10 cellular contexts compared by ENCODE assay signal in the genomic region with DNA sequence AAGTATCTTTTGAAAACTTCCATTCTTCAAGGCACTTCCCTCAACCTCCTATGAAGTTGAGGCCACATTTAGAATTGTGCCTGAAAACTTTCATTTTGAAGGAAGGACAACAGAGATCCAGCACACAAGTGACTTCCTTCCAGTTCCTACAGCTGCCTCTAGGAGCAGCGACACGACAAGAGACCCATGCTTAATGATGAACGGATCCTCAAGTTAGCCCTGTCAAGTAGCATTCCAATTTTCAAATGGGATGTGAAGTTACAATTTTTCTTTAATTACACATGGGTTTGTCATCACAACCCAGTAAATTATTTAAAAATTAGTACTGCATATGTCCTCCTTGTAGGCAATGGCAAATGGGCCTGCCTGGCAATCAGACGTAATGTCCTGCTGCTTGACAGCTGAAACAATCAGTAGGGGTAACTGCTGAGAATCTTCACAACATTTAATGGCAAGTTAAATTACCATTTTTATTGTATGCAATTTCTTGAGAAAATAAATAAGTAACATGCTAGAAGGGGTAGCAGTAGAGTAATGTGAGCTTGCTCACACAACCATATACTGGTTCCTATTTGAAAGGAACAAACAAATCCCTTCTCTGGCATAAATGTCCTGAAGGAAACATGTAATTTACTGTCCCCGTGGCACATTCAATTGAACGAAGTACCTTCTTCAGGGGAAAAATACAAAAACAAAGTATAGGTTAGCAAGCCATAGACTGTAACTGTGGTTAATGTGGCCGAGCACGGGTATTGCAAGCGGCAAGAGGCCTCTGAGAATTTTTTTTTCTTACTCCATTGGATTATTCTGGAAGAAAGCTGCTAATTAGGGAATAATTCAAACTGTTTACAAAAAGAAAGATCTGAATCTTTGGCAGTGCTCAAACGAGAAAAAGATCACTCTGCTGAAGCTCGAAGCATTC.
DNase-seq lines count a peak whose midpoint lies in the region; ATAC-seq and TF ChIP-seq lines count a peak whose summit lies in the region.
"Had no signal": no experiment of that assay in that cellular context is flagged by ENCODE, and none has a peak within 500 bp of the region (broad histone marks: within the 10 kb centered on the region; RNA-seq: fewer than 3 reads in every experiment).

No MANE protein-coding gene starts in this region.

- H3K4me3 Mint-ChIP-seq in GM23338 (no peak overlapping the region), glutamatergic neuron (ENCODE audit: unreplicated experiment) (no peak overlapping the region), T-helper 17 cell (no peak overlapping the region)
- H3K4me3 Mint-ChIP-seq: natural killer cell treated with Interleukin-12 subunit alpha and Interleukin-12 subunit beta and Interleukin-15 and Interleukin-18, amount 100 ng/mL, for 72 hours had no signal

- H3K4me1 Mint-ChIP-seq in GM23338 = peaks cover 10% of the 10 kb centered on the region; the same call in 2 of the 3 replicates
- H3K4me1 Mint-ChIP-seq in glutamatergic neuron (ENCODE audit: low read depth, unreplicated experiment) = peaks cover 5% of the 10 kb centered on the region
- peaks cover 2% of the 10 kb centered on the region for H3K4me1 Mint-ChIP-seq in T-helper 17 cell

- no peak for DNase-seq in AG04449 (ENCODE audit: low read depth, low spot score)
- DNase-seq in GM23338 (ENCODE audit: low spot score) = peak; percentile 75
- DNase-seq in SK-MEL-5 (ENCODE audit: low read depth, low spot score) = peak; percentile 35
- DNase-seq in glutamatergic neuron = peak; percentile 25
- DNase-seq in T-helper 17 cell = no peak
- no peak for DNase-seq in GM19240 (ENCODE audit: insufficient read length, low spot score)
- no peak for DNase-seq in gastrocnemius medialis
- DNase-seq: NCI-H345 had no signal

- H3K9me3 ChIP-seq in T-helper 17 cell (ENCODE audit: control insufficient read depth, low read length, poor library complexity, severe bottlenecking) = no peaks in the 10 kb centered on the region
- no peaks in the 10 kb centered on the region for H3K9me3 ChIP-seq in gastrocnemius medialis

- H4K20me1 ChIP-seq in GM23338 (replicated peaks; ENCODE audit: insufficient read depth) = no peaks in the 10 kb centered on the region

- intact Hi-C loops in gastrocnemius medialis (cut with DNase I; ENCODE audit: low total_unique reads) = no loop called here

- H3K27ac Mint-ChIP-seq in GM23338 = no peak overlapping the region
- H3K27ac Mint-ChIP-seq in glutamatergic neuron (ENCODE audit: unreplicated experiment) = no peak overlapping the region
- no peak overlapping the region for H3K27ac Mint-ChIP-seq in T-helper 17 cell
- H3K27ac Mint-ChIP-seq: natural killer cell treated with Interleukin-12 subunit alpha and Interleukin-12 subunit beta and Interleukin-15 and Interleukin-18, amount 100 ng/mL, for 72 hours had no signal

- no peak overlapping the region for H2AFZ ChIP-seq in GM23338

- CTCF ChIA-PET in AG04449 (lab: Yijun Ruan, JAX) = interaction anchor here (0.7 to 2.4 kb wide), 5 partner anchors 8 to 64 kb away, joined by 3 to 5 read pairs (median 4); no protein-coding TSS in a partner anchor

- H3K9me3 Mint-ChIP-seq in GM23338 (no peaks in the 10 kb centered on the region), glutamatergic neuron (ENCODE audit: unreplicated experiment) (peaks cover 41% of the 10 kb centered on the region)
- H3K9me3 Mint-ChIP-seq: natural killer cell treated with Interleukin-12 subunit alpha and Interleukin-12 subunit beta and Interleukin-15 and Interleukin-18, amount 100 ng/mL, for 72 hours had no signal

- TF ChIP-seq CTCF in AG04449 (IDR thresholded peaks at IDR 0.05; ENCODE audit: insufficient read depth, low read length, missing control alignments) = peak; percentile 19
- TF ChIP-seq CTCF in GM23338 (conservative IDR thresholded peaks at IDR 0.05; ENCODE audit: low read depth in 2 of 2) = peak; percentile 54 to 56
- peak; percentile 18 for TF ChIP-seq CTCF in glutamatergic neuron (IDR thresholded peaks at IDR 0.05; ENCODE audit: partially characterized antibody, unreplicated experiment)
- peak in 1 of 5 experiments; percentile 17 for TF ChIP-seq CTCF in gastrocnemius medialis (IDR thresholded peaks at IDR 0.05 in 4 of 5, conservative IDR thresholded peaks at IDR 0.05 in 1 of 5)

- H3K27me3 Mint-ChIP-seq in GM23338 (ENCODE audit: insufficient read depth, low read depth, poor library complexity) (peaks cover 3% of the 10 kb centered on the region), glutamatergic neuron (ENCODE audit: unreplicated experiment) (peaks cover 31% of the 10 kb centered on the region), T-helper 17 cell (peaks cover 13% of the 10 kb centered on the region)
- H3K27me3 Mint-ChIP-seq: natural killer cell treated with Interleukin-12 subunit alpha and Interleukin-12 subunit beta and Interleukin-15 and Interleukin-18, amount 100 ng/mL, for 72 hours had no signal

- H3K4me2 ChIP-seq in GM23338 = no peak overlapping the region

- H3K36me3 Mint-ChIP-seq in GM23338 (ENCODE audit: low read depth) (peaks cover 3% of the 10 kb centered on the region; the same call in 1 of the 3 replicates), glutamatergic neuron (ENCODE audit: unreplicated experiment) (peaks cover 6% of the 10 kb centered on the region), T-helper 17 cell (ENCODE audit: low read depth) (no peaks in the 10 kb centered on the region)
- H3K36me3 Mint-ChIP-seq: natural killer cell treated with Interleukin-12 subunit alpha and Interleukin-12 subunit beta and Interleukin-15 and Interleukin-18, amount 100 ng/mL, for 72 hours had no signal

- H3K36me3 ChIP-seq in GM23338 (ENCODE audit: insufficient read depth) (no peaks in the 10 kb centered on the region), gastrocnemius medialis (no peaks in the 10 kb centered on the region)

- no peaks in the 10 kb centered on the region for H3F3A ChIP-seq in GM23338 (replicated peaks; ENCODE audit: low read depth)

- ATAC-seq in GM23338 (peak; percentile 95), T-helper 17 cell (no peak), gastrocnemius medialis (no peak), GM18502 (IDR thresholded peaks at IDR 0.05; ENCODE audit: poor library complexity, unreplicated experiment) (no peak)
- ATAC-seq: natural killer cell treated with Interleukin-12 subunit alpha and Interleukin-12 subunit beta and Interleukin-15 and Interleukin-18, amount 100 ng/mL, for 72 hours had no signal

- H3K4me3 ChIP-seq in AG04449 (ENCODE audit: low read depth, low read length) = no peak overlapping the region
- no peak overlapping the region for H3K4me3 ChIP-seq in GM23338
- H3K4me3 ChIP-seq in gastrocnemius medialis = no peak overlapping the region

- H3K27me3 ChIP-seq in GM23338 (ENCODE audit: insufficient read depth) (no peaks in the 10 kb centered on the region), gastrocnemius medialis (no peaks in the 10 kb centered on the region)

- H3K4me1 ChIP-seq in GM23338 (ENCODE audit: insufficient read depth) (no peaks in the 10 kb centered on the region), gastrocnemius medialis (peaks cover 19 to 24% of the 10 kb centered on the region in 2 donors)

- H3K27ac ChIP-seq in GM23338 (ENCODE audit: low read depth) (no peak overlapping the region), gastrocnemius medialis (no peak overlapping the region)

- POLR2A ChIA-PET in AG04449 (lab: Yijun Ruan, JAX) = no interaction called here

- in situ Hi-C loops in SK-MEL-5 (cut with HindIII; ENCODE audit: low pct_unique_long_range_greater_than_20kb, low sequenced_read_pairs) (no loop called here), gastrocnemius medialis (cut with MboI; ENCODE audit: low sequenced_read_pairs in 4 of 4) (no loop called here)

- no peaks in the 10 kb centered on the region for H3K9me2 ChIP-seq in GM23338 (ENCODE audit: insufficient read depth)

- H3K79me2 ChIP-seq in GM23338 (replicated peaks; ENCODE audit: insufficient read depth) = no peaks in the 10 kb centered on the region

- no peak for TF ChIP-seq POLR2A in gastrocnemius medialis (IDR thresholded peaks at IDR 0.05)

TF ChIP-seq in GM23338, 12 proteins besides CTCF, POLR2A, EP300 and RAD21 (continues in another document):
- TF ChIP-seq, protein P1, sequence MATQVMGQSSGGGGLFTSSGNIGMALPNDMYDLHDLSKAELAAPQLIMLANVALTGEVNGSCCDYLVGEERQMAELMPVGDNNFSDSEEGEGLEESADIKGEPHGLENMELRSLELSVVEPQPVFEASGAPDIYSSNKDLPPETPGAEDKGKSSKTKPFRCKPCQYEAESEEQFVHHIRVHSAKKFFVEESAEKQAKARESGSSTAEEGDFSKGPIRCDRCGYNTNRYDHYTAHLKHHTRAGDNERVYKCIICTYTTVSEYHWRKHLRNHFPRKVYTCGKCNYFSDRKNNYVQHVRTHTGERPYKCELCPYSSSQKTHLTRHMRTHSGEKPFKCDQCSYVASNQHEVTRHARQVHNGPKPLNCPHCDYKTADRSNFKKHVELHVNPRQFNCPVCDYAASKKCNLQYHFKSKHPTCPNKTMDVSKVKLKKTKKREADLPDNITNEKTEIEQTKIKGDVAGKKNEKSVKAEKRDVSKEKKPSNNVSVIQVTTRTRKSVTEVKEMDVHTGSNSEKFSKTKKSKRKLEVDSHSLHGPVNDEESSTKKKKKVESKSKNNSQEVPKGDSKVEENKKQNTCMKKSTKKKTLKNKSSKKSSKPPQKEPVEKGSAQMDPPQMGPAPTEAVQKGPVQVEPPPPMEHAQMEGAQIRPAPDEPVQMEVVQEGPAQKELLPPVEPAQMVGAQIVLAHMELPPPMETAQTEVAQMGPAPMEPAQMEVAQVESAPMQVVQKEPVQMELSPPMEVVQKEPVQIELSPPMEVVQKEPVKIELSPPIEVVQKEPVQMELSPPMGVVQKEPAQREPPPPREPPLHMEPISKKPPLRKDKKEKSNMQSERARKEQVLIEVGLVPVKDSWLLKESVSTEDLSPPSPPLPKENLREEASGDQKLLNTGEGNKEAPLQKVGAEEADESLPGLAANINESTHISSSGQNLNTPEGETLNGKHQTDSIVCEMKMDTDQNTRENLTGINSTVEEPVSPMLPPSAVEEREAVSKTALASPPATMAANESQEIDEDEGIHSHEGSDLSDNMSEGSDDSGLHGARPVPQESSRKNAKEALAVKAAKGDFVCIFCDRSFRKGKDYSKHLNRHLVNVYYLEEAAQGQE (IDR thresholded peaks at IDR 0.05; ENCODE audit: unreplicated experiment) = no peak
- TF ChIP-seq ZNF331 (CRISPR knock-in tag; IDR thresholded peaks at IDR 0.05; ENCODE audit: low read depth) (no peak), EZH2 (IDR thresholded peaks at IDR 0.05; ENCODE audit: low read depth, unreplicated experiment) (no peak), NANOG (IDR thresholded peaks at IDR 0.05; ENCODE audit: borderline replicate concordance) (no peak), POLR2AphosphoS5 (IDR thresholded peaks at IDR 0.05; ENCODE audit: low read depth) (no peak)

Comparison
In these comparisons a context has a peak if more than half of its experiments do, and no peak if none do; other contexts are left out.
1. DNase-seq: peak in GM23338 (single experiment), SK-MEL-5 (single experiment) and glutamatergic neuron (single experiment); none in AG04449 (single experiment), T-helper 17 cell (0 of 3), GM19240 (single experiment) and gastrocnemius medialis (0 of 2).